ENCODE assay signal across 9 cellular contexts in the genomic region with DNA sequence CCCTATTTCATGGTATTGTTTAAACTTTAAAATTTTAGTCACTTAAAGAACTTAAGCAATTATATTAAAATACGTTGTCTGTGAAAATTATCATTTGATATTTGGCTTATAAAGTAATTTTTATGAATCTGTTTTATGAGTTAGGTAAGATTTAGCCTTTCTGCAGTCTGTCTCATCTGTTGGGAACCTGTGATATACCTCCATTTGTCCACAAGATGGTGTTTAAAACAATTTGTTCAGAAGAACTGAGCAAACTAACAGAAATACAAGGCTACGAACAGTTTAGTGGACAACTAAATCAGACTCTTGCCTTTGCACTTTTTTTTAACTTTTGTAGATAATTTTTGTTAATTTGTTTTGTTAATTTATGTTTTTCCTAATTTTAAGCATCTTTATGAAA.
A peak's percentile ranks its signal among the peaks of the same experiment; 100 is the strongest.
DNase-seq lines count a peak whose midpoint lies in the region; ATAC-seq and TF ChIP-seq lines count a peak whose summit lies in the region.
"Had no signal": no experiment of that assay in that cellular context is flagged by ENCODE, and none has a peak within 500 bp of the region (broad histone marks: within the 10 kb centered on the region; RNA-seq: fewer than 3 reads in every experiment).

No MANE protein-coding gene starts in this region.

- H3K9me3 ChIP-seq in liver (ENCODE audit: control insufficient read depth in 4 of 4, low read length in 3 of 4) (no peaks in the 10 kb centered on the region), lower lobe of right lung (no peaks in the 10 kb centered on the region)

- H3K4me1 ChIP-seq in liver (ENCODE audit: control insufficient read depth in 4 of 4, insufficient read depth in 4 of 4, low read length in 3 of 4), result no peaks in the 10 kb centered on the region
- H3K4me1 ChIP-seq in lower lobe of right lung, result no peaks in the 10 kb centered on the region

- intact Hi-C loops in lower lobe of right lung (cut with DNase I), result no loop called here

- no peaks in the 10 kb centered on the region for H3K27me3 Mint-ChIP-seq in HFFc6 (ENCODE audit: insufficient read depth)

- DNase-seq in DMS53 treated with DMSO at 0.1 percent for 48 hours (lab: John Stamatoyannopoulos, UW; ENCODE audit: unreplicated experiment) (peak; percentile 13), HFFc6 (no peak), AG08395 (ENCODE audit: low spot score) (no peak), lower lobe of right lung (no peak), NCI-H1930 (lab: John Stamatoyannopoulos, UW) (no peak)
- DNase-seq: kidney glomerular epithelial cell had no signal

- H3K36me3 ChIP-seq in liver (ENCODE audit: control insufficient read depth in 4 of 4, insufficient read depth in 3 of 4, low read depth in 1 of 4, low read length in 3 of 4) (no peaks in the 10 kb centered on the region), lower lobe of right lung (no peaks in the 10 kb centered on the region)

- H3K27me3 ChIP-seq in liver (ENCODE audit: control insufficient read depth in 4 of 4, insufficient read depth in 4 of 4, low read length in 3 of 4) (peaks cover 0 to 5% (median 0%) of the 10 kb centered on the region in 4 donors), lower lobe of right lung (ENCODE audit: low read depth) (no peaks in the 10 kb centered on the region)

- H3K4me1 Mint-ChIP-seq in HFFc6 (ENCODE audit: low read depth), result no peaks in the 10 kb centered on the region

- H3K27ac Mint-ChIP-seq in HFFc6, result no peak overlapping the region

- H3K27ac ChIP-seq in VCaP (no peak overlapping the region), liver (ENCODE audit: low read depth in 1 of 2, low read length in 2 of 2) (no peak overlapping the region), lower lobe of right lung (no peak overlapping the region)

- no peak overlapping the region for H3K4me3 ChIP-seq in liver (ENCODE audit: low read depth in 1 of 3, low read length in 3 of 3)
- no peak overlapping the region for H3K4me3 ChIP-seq in lower lobe of right lung

- no peaks in the 10 kb centered on the region for H3K36me3 Mint-ChIP-seq in HFFc6 (ENCODE audit: low read depth)

- H3K9ac ChIP-seq in liver (ENCODE audit: low read depth in 1 of 2, low read length in 2 of 2), result no peak overlapping the region

- ATAC-seq in lower lobe of right lung (no peak), HG03095 (IDR thresholded peaks at IDR 0.05; ENCODE audit: unreplicated experiment) (no peak)

- peak in 1 of 2 donors; percentile 44 for TF ChIP-seq RAD21 in liver (IDR thresholded peaks at IDR 0.05)

- WGBS in liver, result 36% methylated on average over 2 of the region's 2 CpGs

- TF ChIP-seq CTCF in HFFc6 (IDR thresholded peaks at IDR 0.05) (0 out of 2 replicates have a peak, but pooled peaks have one; percentile 39), VCaP (conservative IDR thresholded peaks at IDR 0.05) (peak; percentile 71), liver (IDR thresholded peaks at IDR 0.05; ENCODE audit: low read depth, low read length, missing input control) (peak; percentile 18), lower lobe of right lung (IDR thresholded peaks at IDR 0.05) (no peak)

- no peaks in the 10 kb centered on the region for H3K9me3 Mint-ChIP-seq in HFFc6

- H3K4me3 Mint-ChIP-seq in HFFc6, result no peak overlapping the region

TF ChIP-seq in liver, 16 proteins besides CTCF, POLR2A, EP300 and RAD21:
- TF ChIP-seq YY1 (IDR thresholded peaks at IDR 0.05) (no peak), FOXA2 (IDR thresholded peaks at IDR 0.05) (no peak), FOXA1 (IDR thresholded peaks at IDR 0.05) (no peak), HNF4A (conservative IDR thresholded peaks at IDR 0.05) (no peak), EGR1 (IDR thresholded peaks at IDR 0.05; ENCODE audit: low read depth in 2 of 2) (no peak), TAF1 (conservative IDR thresholded peaks at IDR 0.05) (no peak), RXRA (IDR thresholded peaks at IDR 0.05) (no peak), JUND (IDR thresholded peaks at IDR 0.05) (no peak), SP1 (IDR thresholded peaks at IDR 0.05) (no peak), NR2F2 (IDR thresholded peaks at IDR 0.05) (no peak), GABPA (IDR thresholded peaks at IDR 0.05 in 1 of 2, conservative IDR thresholded peaks at IDR 0.05 in 1 of 2) (no peak), HNF4G (IDR thresholded peaks at IDR 0.05) (no peak)
- TF ChIP-seq, protein P1, sequence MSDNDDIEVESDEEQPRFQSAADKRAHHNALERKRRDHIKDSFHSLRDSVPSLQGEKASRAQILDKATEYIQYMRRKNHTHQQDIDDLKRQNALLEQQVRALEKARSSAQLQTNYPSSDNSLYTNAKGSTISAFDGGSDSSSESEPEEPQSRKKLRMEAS (IDR thresholded peaks at IDR 0.05), result no peak
- TF ChIP-seq, protein P2, sequence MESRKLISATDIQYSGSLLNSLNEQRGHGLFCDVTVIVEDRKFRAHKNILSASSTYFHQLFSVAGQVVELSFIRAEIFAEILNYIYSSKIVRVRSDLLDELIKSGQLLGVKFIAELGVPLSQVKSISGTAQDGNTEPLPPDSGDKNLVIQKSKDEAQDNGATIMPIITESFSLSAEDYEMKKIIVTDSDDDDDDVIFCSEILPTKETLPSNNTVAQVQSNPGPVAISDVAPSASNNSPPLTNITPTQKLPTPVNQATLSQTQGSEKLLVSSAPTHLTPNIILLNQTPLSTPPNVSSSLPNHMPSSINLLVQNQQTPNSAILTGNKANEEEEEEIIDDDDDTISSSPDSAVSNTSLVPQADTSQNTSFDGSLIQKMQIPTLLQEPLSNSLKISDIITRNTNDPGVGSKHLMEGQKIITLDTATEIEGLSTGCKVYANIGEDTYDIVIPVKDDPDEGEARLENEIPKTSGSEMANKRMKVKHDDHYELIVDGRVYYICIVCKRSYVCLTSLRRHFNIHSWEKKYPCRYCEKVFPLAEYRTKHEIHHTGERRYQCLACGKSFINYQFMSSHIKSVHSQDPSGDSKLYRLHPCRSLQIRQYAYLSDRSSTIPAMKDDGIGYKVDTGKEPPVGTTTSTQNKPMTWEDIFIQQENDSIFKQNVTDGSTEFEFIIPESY (IDR thresholded peaks at IDR 0.05), result no peak
- TF ChIP-seq, protein P3, sequence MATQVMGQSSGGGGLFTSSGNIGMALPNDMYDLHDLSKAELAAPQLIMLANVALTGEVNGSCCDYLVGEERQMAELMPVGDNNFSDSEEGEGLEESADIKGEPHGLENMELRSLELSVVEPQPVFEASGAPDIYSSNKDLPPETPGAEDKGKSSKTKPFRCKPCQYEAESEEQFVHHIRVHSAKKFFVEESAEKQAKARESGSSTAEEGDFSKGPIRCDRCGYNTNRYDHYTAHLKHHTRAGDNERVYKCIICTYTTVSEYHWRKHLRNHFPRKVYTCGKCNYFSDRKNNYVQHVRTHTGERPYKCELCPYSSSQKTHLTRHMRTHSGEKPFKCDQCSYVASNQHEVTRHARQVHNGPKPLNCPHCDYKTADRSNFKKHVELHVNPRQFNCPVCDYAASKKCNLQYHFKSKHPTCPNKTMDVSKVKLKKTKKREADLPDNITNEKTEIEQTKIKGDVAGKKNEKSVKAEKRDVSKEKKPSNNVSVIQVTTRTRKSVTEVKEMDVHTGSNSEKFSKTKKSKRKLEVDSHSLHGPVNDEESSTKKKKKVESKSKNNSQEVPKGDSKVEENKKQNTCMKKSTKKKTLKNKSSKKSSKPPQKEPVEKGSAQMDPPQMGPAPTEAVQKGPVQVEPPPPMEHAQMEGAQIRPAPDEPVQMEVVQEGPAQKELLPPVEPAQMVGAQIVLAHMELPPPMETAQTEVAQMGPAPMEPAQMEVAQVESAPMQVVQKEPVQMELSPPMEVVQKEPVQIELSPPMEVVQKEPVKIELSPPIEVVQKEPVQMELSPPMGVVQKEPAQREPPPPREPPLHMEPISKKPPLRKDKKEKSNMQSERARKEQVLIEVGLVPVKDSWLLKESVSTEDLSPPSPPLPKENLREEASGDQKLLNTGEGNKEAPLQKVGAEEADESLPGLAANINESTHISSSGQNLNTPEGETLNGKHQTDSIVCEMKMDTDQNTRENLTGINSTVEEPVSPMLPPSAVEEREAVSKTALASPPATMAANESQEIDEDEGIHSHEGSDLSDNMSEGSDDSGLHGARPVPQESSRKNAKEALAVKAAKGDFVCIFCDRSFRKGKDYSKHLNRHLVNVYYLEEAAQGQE (IDR thresholded peaks at IDR 0.05), result no peak
- TF ChIP-seq, protein P4, sequence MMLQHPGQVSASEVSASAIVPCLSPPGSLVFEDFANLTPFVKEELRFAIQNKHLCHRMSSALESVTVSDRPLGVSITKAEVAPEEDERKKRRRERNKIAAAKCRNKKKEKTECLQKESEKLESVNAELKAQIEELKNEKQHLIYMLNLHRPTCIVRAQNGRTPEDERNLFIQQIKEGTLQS (IDR thresholded peaks at IDR 0.05), result no peak
